27 cellular contexts compared by ENCODE assay signal in the genomic region with DNA sequence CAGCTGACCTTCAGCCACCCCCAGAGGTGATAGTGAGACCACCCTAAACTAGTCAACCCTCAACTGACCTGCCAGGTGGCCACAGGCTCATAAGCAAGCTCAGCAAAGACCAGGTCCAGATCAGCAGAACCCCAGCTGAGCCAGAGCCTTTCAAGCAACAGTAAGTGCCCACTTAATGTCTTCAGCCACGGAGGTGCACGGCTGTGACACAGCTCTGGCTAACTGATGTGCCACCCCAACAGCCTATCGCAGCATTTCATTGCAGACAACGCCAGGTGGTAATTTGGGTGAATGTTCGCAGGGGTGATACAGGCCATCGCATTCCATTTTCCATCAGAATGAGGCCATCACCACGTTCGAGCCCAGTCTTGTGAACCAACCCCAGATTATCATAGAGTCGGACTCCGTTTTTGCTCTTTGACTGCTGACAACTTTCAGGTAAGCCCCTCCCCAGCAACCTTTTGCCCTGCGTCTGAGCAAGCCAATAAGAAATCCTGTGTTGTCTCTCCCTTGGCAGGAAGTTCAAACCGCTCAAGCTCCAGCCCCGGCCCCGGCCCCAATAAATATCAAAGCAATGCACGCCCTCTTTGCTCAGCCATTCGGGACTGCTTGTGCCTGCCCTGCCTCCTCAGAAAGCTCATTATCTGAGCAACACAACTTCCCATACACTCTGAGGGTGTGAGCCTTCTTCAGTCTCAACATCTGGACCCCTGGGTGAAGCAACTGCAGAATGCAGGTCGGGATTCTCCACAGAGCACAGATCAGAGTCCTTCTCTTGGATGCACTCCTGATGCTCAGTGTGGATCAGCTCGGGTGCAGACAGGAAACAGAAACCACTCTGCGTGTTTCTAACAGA. TPM values are rescaled to one million over a fixed set of nuclear protein-coding genes. Genes with fewer than 3 reads are reported as not detected.
A peak's percentile ranks its signal among the peaks of the same experiment; 100 is the strongest.
DNase-seq lines count a peak whose midpoint lies in the region; ATAC-seq, FAIRE-seq and TF ChIP-seq lines count a peak whose summit lies in the region.
"Had no signal": no experiment of that assay in that cellular context is flagged by ENCODE, and none has a peak within 500 bp of the region (broad histone marks: within the 10 kb centered on the region; RNA-seq: fewer than 3 reads in every experiment).

No MANE protein-coding gene starts in this region.

- no peak overlapping the region for H3K14ac ChIP-seq in neuronal stem cell (ENCODE audit: low read length)
- H3K14ac ChIP-seq in trophoblast cell (ENCODE audit: low read length): no peak overlapping the region

- H3K27ac Mint-ChIP-seq in activated CD8-positive, alpha-beta memory T cell treated with anti-CD3 and anti-CD28 coated beads, Interleukin-2, amount 10 ng/mL, durations not matched to agents 7 days and 5 days: no peak overlapping the region
- H3K27ac Mint-ChIP-seq in activated naive CD4-positive, alpha-beta T cell treated with anti-CD3 and anti-CD28 coated beads, Interleukin-2, amount 50 U/mL, for 72 hours: no peak overlapping the region
- H3K27ac Mint-ChIP-seq: activated naive CD8-positive, alpha-beta T cell; activated T-helper 2 cell treated with anti-CD3 and anti-CD28 coated beads, Interferon-gamma antibody, Interleukin-2, Interleukin-4, amounts not matched to agents 10 μg/mL and 5 μg/mL and 100 μg/mL, durations not matched to agents 14 hours and 24 hours and 36 hours had no signal

- H2BK5ac ChIP-seq in neuronal stem cell (ENCODE audit: low read length) (no peak overlapping the region), trophoblast cell (ENCODE audit: low read depth, low read length, poor library complexity) (no peak overlapping the region)

- H2AFZ ChIP-seq in neuronal stem cell (ENCODE audit: low read length) (peak overlapping the region; percentile 58), trophoblast cell (ENCODE audit: insufficient read depth, low read length, poor library complexity) (no peak overlapping the region)

- H4K8ac ChIP-seq in neuronal stem cell (ENCODE audit: low read depth, low read length) (no peak overlapping the region), trophoblast cell (ENCODE audit: low read depth, low read length) (no peak overlapping the region)

- peaks cover 3% of the 10 kb centered on the region for H3K4me1 Mint-ChIP-seq in activated CD8-positive, alpha-beta memory T cell treated with anti-CD3 and anti-CD28 coated beads, Interleukin-2, amount 10 ng/mL, durations not matched to agents 7 days and 5 days

- H3K18ac ChIP-seq in neuronal stem cell (ENCODE audit: low read length): no peak overlapping the region
- no peak overlapping the region for H3K18ac ChIP-seq in trophoblast cell (ENCODE audit: low read length)

- H3K9ac ChIP-seq in neuronal stem cell (ENCODE audit: low read depth, low read length, poor library complexity) (no peak overlapping the region), trophoblast cell (ENCODE audit: low read length) (no peak overlapping the region)

- no peak for ATAC-seq in activated CD8-positive, alpha-beta memory T cell treated with anti-CD3 and anti-CD28 coated beads, Interleukin-2, amount 10 ng/mL, durations not matched to agents 7 days and 5 days
- no peak for ATAC-seq in activated naive CD4-positive, alpha-beta T cell treated with anti-CD3 and anti-CD28 coated beads, Interleukin-2, amount 50 U/mL, for 72 hours
- no peak for ATAC-seq in HG02840 (IDR thresholded peaks at IDR 0.05; ENCODE audit: low FRiP score, unreplicated experiment)

- H3K23ac ChIP-seq in neuronal stem cell (ENCODE audit: low read depth, low read length, poor library complexity) (no peak overlapping the region), trophoblast cell (ENCODE audit: low read length) (no peak overlapping the region)

- no peak overlapping the region for H4K12ac ChIP-seq in trophoblast cell (ENCODE audit: low read depth, low read length)

- H3K36me3 ChIP-seq in bronchial epithelial cell (ENCODE audit: control insufficient read depth, insufficient read depth, low read length) (no peaks in the 10 kb centered on the region), neuronal stem cell (replicated peaks in 1 of 2; ENCODE audit: control insufficient read depth in 2 of 2, insufficient read depth in 2 of 2, low read length in 2 of 2) (no peaks in the 10 kb centered on the region), trophoblast cell (ENCODE audit: control insufficient read depth in 1 of 2, insufficient read depth in 2 of 2, low read length in 2 of 2) (no peaks in the 10 kb centered on the region)
- H3K36me3 ChIP-seq: ascending aorta, SJCRH30 had no signal

- H3K9me3 ChIP-seq in neuronal stem cell (replicated peaks in 1 of 2; ENCODE audit: control insufficient read depth in 2 of 2, insufficient read depth in 1 of 2, low read depth in 1 of 2, low read length in 2 of 2) (peaks cover 5 to 9% of the 10 kb centered on the region in 2 donors), trophoblast cell (ENCODE audit: insufficient read depth, low read depth, low read length) (peaks cover 25% of the 10 kb centered on the region)
- H3K9me3 ChIP-seq: SJCRH30 had no signal

- no peaks in the 10 kb centered on the region for H3K36me3 Mint-ChIP-seq in activated CD8-positive, alpha-beta memory T cell treated with anti-CD3 and anti-CD28 coated beads, Interleukin-2, amount 10 ng/mL, durations not matched to agents 7 days and 5 days
- peaks cover 21% of the 10 kb centered on the region in 2 donors for H3K36me3 Mint-ChIP-seq in activated naive CD4-positive, alpha-beta T cell treated with anti-CD3 and anti-CD28 coated beads, Interleukin-2, amount 50 U/mL, for 72 hours

- no peak overlapping the region for H2AK5ac ChIP-seq in neuronal stem cell (ENCODE audit: low read depth, low read length)
- no peak overlapping the region for H2AK5ac ChIP-seq in trophoblast cell (ENCODE audit: low read length)

- H3K9me3 Mint-ChIP-seq in activated CD8-positive, alpha-beta memory T cell treated with anti-CD3 and anti-CD28 coated beads, Interleukin-2, amount 10 ng/mL, durations not matched to agents 7 days and 5 days (ENCODE audit: low read depth): peaks cover 12% of the 10 kb centered on the region
- H3K9me3 Mint-ChIP-seq in activated naive CD4-positive, alpha-beta T cell treated with anti-CD3 and anti-CD28 coated beads, Interleukin-2, amount 50 U/mL, for 72 hours: peaks cover 10 to 21% of the 10 kb centered on the region in 2 donors

- H3K4me3 Mint-ChIP-seq in activated CD8-positive, alpha-beta memory T cell treated with anti-CD3 and anti-CD28 coated beads, Interleukin-2, amount 10 ng/mL, durations not matched to agents 7 days and 5 days: no peak overlapping the region
- H3K4me3 Mint-ChIP-seq: activated naive CD8-positive, alpha-beta T cell; central memory CD8-positive, alpha-beta T cell had no signal

- H3K27me3 ChIP-seq in bronchial epithelial cell (ENCODE audit: control insufficient read depth, insufficient read depth, low read length) (peaks cover 4% of the 10 kb centered on the region), neuronal stem cell (ENCODE audit: control insufficient read depth in 3 of 3, insufficient read depth in 3 of 3, low read depth in 1 of 3, low read length in 3 of 3) (peaks cover 0 to 47% (median 3%) of the 10 kb centered on the region in 3 experiments), trophoblast cell (ENCODE audit: insufficient read depth, low read length) (no peaks in the 10 kb centered on the region)
- H3K27me3 ChIP-seq: ascending aorta had no signal

- H4K91ac ChIP-seq in neuronal stem cell (ENCODE audit: low read depth, low read length, poor library complexity): no peak overlapping the region
- no peak overlapping the region for H4K91ac ChIP-seq in trophoblast cell (ENCODE audit: low read depth, low read length)

- H3K4ac ChIP-seq in neuronal stem cell (ENCODE audit: low read length) (no peak overlapping the region), trophoblast cell (ENCODE audit: low read depth, low read length) (no peak overlapping the region)

- no peaks in the 10 kb centered on the region for H3K79me2 ChIP-seq in trophoblast cell (ENCODE audit: control insufficient read depth, insufficient read depth, low read length, poor library complexity)

- no peak overlapping the region for H3K4me2 ChIP-seq in neuronal stem cell (ENCODE audit: insufficient read depth, low read length, poor library complexity, severe bottlenecking)
- H3K4me2 ChIP-seq in trophoblast cell (ENCODE audit: low read length): no peak overlapping the region

- H2BK12ac ChIP-seq in neuronal stem cell (ENCODE audit: low read length): no peak overlapping the region
- H2BK12ac ChIP-seq in trophoblast cell (ENCODE audit: low read length): no peak overlapping the region

- peak; percentile 33 for DNase-seq in activated CD8-positive, alpha-beta memory T cell treated with anti-CD3 and anti-CD28 coated beads, Interleukin-2, amount 10 ng/mL, durations not matched to agents 7 days and 5 days
- DNase-seq in activated CD8-positive, alpha-beta memory T cell treated with anti-CD3 and anti-CD28 coated beads, Interleukin-2, amount 50 U/mL, for 4 hours: no peak
- DNase-seq in bronchial epithelial cell (ENCODE audit: low read depth) (no peak), neuronal stem cell (ENCODE audit: low spot score) (no peak), ureter (ENCODE audit: low spot score) (peak; percentile 33), trophoblast cell (no peak)
- no peak for DNase-seq in activated naive CD4-positive, alpha-beta T cell treated with anti-CD3 and anti-CD28 coated beads, Interleukin-2, amount 50 U/mL, for 72 hours (ENCODE audit: low spot score in 2 of 2)
- DNase-seq: 8988T; activated CD4-positive, alpha-beta T cell treated with anti-CD3 and anti-CD28 coated beads for 4 hours; AML-193; NCI-H1694; NCI-H524; occipital lobe; retina; SJCRH30; stimulated activated CD4-positive, alpha-beta T cell treated with anti-CD3 and anti-CD28 coated beads, Interleukin-4, amount 100 ng/mL, for 1 hour; stimulated activated naive CD4-positive, alpha-beta T cell; T-helper 1 cell had no signal

- no peak for TF ChIP-seq CTCF in bronchial epithelial cell (IDR thresholded peaks at IDR 0.05; ENCODE audit: insufficient read depth, low read length, severe bottlenecking)

- WGBS in neuronal stem cell (ENCODE audit: extremely low coverage in 2 of 2, insufficient read length in 2 of 2, insufficient replicate concordance in 1 of 2), 2 donors: no CpG with 5 or more reads among the region's 19 CpGs
- no CpG with 5 or more reads among the region's 19 CpGs for WGBS in trophoblast cell (ENCODE audit: extremely low coverage, insufficient coverage, insufficient read length)

- peak; percentile 28 for FAIRE-seq in bronchial epithelial cell (lab: Jason Lieb, UNC)
- FAIRE-seq: H1, HTR-8/SVneo, RCC 7860 had no signal

- H2BK120ac ChIP-seq in neuronal stem cell (ENCODE audit: low read depth, low read length): no peak overlapping the region
- no peak overlapping the region for H2BK120ac ChIP-seq in trophoblast cell (ENCODE audit: insufficient read depth, low read length, poor library complexity)

- H3K79me1 ChIP-seq in neuronal stem cell (ENCODE audit: low read depth, low read length): no peaks in the 10 kb centered on the region
- H3K79me1 ChIP-seq in trophoblast cell (ENCODE audit: low read length): no peaks in the 10 kb centered on the region

- H3K4me3 ChIP-seq in bronchial epithelial cell (ENCODE audit: low read depth, low read length) (no peak overlapping the region), neuronal stem cell (ENCODE audit: low read length in 2 of 2) (no peak overlapping the region), trophoblast cell (ENCODE audit: low read depth, low read length) (no peak overlapping the region)
- H3K4me3 ChIP-seq: ascending aorta, SJCRH30 had no signal

- H3K4me1 ChIP-seq in neuronal stem cell (ENCODE audit: control insufficient read depth in 2 of 2, insufficient read depth in 1 of 2, low read depth in 1 of 2, low read length in 2 of 2) (no peaks in the 10 kb centered on the region), trophoblast cell (ENCODE audit: control insufficient read depth in 1 of 2, insufficient read depth in 2 of 2, low read length in 2 of 2) (no peaks in the 10 kb centered on the region)
- H3K4me1 ChIP-seq: ascending aorta, SJCRH30 had no signal

- peaks cover 26% of the 10 kb centered on the region for H3K27me3 Mint-ChIP-seq in activated CD8-positive, alpha-beta memory T cell treated with anti-CD3 and anti-CD28 coated beads, Interleukin-2, amount 10 ng/mL, durations not matched to agents 7 days and 5 days

- no peak overlapping the region for H3K27ac ChIP-seq in neuronal stem cell (replicated peaks; ENCODE audit: low read length)
- no peak overlapping the region for H3K27ac ChIP-seq in trophoblast cell (ENCODE audit: low read depth, low read length)
- H3K27ac ChIP-seq: ascending aorta, SJCRH30 had no signal

- H2BK15ac ChIP-seq in neuronal stem cell (ENCODE audit: low read length): no peak overlapping the region

- CTCF ChIA-PET in activated CD8-positive, alpha-beta memory T cell treated with anti-CD3 and anti-CD28 coated beads, Interleukin-2, amount 10 ng/mL, durations not matched to agents 7 days and 5 days (lab: Charles Lee): interaction anchor here (0.8 kb wide), 1 partner anchor 1706 kb away, joined by 3 read pairs; no protein-coding TSS in a partner anchor

RNA-seq across cellular contexts. Expression of gene JAG2, which starts 44.4 kb away (rescaled TPM):
- 1 to 10 TPM in 1 of 2 experiments, under 1 TPM in 1; 0.76 to 3.2 TPM for total RNA-seq in activated CD8-positive, alpha-beta memory T cell treated with anti-CD3 and anti-CD28 coated beads, Interleukin-2, amount 10 ng/mL, durations not matched to agents 7 days and 5 days
- total RNA-seq in bronchial epithelial cell (31.6 and 45.3 TPM in 2 replicates), ureter (42.2 TPM)
- polyA plus RNA-seq in neuronal stem cell (2013, experiment 1 of 2): 5.2 TPM
- polyA plus RNA-seq in neuronal stem cell (2013, experiment 2 of 2): 4.9 TPM
- total RNA-seq in activated naive CD4-positive, alpha-beta T cell treated with anti-CD3 and anti-CD28 coated beads, Interleukin-2, amount 50 U/mL, for 72 hours: 10 to 100 TPM in 1 of 2 donors, 1 to 10 TPM in 1; 4.3 to 10.5 TPM
- 1.6 and 2.0 TPM in 2 replicates for polyA plus RNA-seq in trophoblast cell (2013)

RNA-seq across cellular contexts. Expression of gene NUDT14, which starts 56.9 kb away (rescaled TPM):
- 10 to 100 TPM; 16.2 to 20.9 TPM for total RNA-seq in activated CD8-positive, alpha-beta memory T cell treated with anti-CD3 and anti-CD28 coated beads, Interleukin-2, amount 10 ng/mL, durations not matched to agents 7 days and 5 days
- total RNA-seq in bronchial epithelial cell (31.9 and 45.4 TPM in 2 replicates), ureter (42.4 TPM)
- polyA plus RNA-seq in neuronal stem cell (2013, experiment 1 of 2): 21.6 TPM
- polyA plus RNA-seq in neuronal stem cell (2013, experiment 2 of 2): 21.9 TPM
- 10 to 100 TPM; 20.0 to 22.6 TPM for total RNA-seq in activated naive CD4-positive, alpha-beta T cell treated with anti-CD3 and anti-CD28 coated beads, Interleukin-2, amount 50 U/mL, for 72 hours
- polyA plus RNA-seq in trophoblast cell (2013): 8.6 and 9.6 TPM in 2 replicates

RNA-seq across cellular contexts. Expression of gene GPR132, which starts 59.0 kb away (rescaled TPM):
- total RNA-seq in activated CD8-positive, alpha-beta memory T cell treated with anti-CD3 and anti-CD28 coated beads, Interleukin-2, amount 10 ng/mL, durations not matched to agents 7 days and 5 days: 10 to 100 TPM; 47.4 to 49.4 TPM
- total RNA-seq in bronchial epithelial cell (0.13 TPM in 1 of 2 replicates, not detected in the other), ureter (1.5 TPM)
- 0.13 TPM for polyA plus RNA-seq in neuronal stem cell (2013, experiment 1 of 2)
- 0.08 TPM for polyA plus RNA-seq in neuronal stem cell (2013, experiment 2 of 2)
- total RNA-seq in activated naive CD4-positive, alpha-beta T cell treated with anti-CD3 and anti-CD28 coated beads, Interleukin-2, amount 50 U/mL, for 72 hours: 10 to 100 TPM; 24.9 to 32.6 TPM
- polyA plus RNA-seq in trophoblast cell (2013): 0.04 and 0.10 TPM in 2 replicates
- total RNA-seq: ascending aorta, endothelial cell of umbilical vein, H1 had no signal
- polyA plus RNA-seq: endothelial cell of umbilical vein had no signal

Comparison
In these comparisons a context has a peak if more than half of its experiments do, and no peak if none do; other contexts are left out.
1. DNase-seq: peak in activated CD8-positive, alpha-beta memory T cell treated with anti-CD3 and anti-CD28 coated beads, Interleukin-2, amount 10 ng/mL, durations not matched to agents 7 days and 5 days (single experiment) and ureter (single experiment); none in activated CD8-positive, alpha-beta memory T cell treated with anti-CD3 and anti-CD28 coated beads, Interleukin-2, amount 50 U/mL, for 4 hours (single experiment), bronchial epithelial cell (single experiment), neuronal stem cell (single experiment), activated naive CD4-positive, alpha-beta T cell treated with anti-CD3 and anti-CD28 coated beads, Interleukin-2, amount 50 U/mL, for 72 hours (0 of 2) and trophoblast cell (0 of 2).
2. RNA of gene GPR132, which starts 59.0 kb away (total RNA-seq): 47.4 to 49.4 TPM in activated CD8-positive, alpha-beta memory T cell treated with anti-CD3 and anti-CD28 coated beads, Interleukin-2, amount 10 ng/mL, durations not matched to agents 7 days and 5 days and 24.9 to 32.6 TPM in activated naive CD4-positive, alpha-beta T cell treated with anti-CD3 and anti-CD28 coated beads, Interleukin-2, amount 50 U/mL, for 72 hours; 1.5 TPM in ureter (single experiment) and 0.13 TPM in bronchial epithelial cell; every median in the first group is over 10 times any median in the second.